10 cellular contexts compared by ENCODE assay signal in genomic region chr5:14440223-14440597, GRCh38.
A peak's percentile ranks its signal among the peaks of the same experiment; 100 is the strongest.
DNase-seq lines count a peak whose midpoint lies in the region; ATAC-seq and TF ChIP-seq lines count a peak whose summit lies in the region.
"Had no signal": no experiment of that assay in that cellular context is flagged by ENCODE, and none has a peak within 500 bp of the region (broad histone marks: within the 10 kb centered on the region; RNA-seq: fewer than 3 reads in every experiment).

No MANE protein-coding gene starts in this region.

- no peak overlapping the region for H3K4me3 ChIP-seq in SJSA1
- peak overlapping the region; percentile 54 to 66 (median 56) for H3K4me3 ChIP-seq in esophagus muscularis mucosa
- peak overlapping the region; percentile 48 to 53 for H3K4me3 ChIP-seq in tibial artery

- no peaks in the 10 kb centered on the region for H3K27me3 Mint-ChIP-seq in neural crest cell (ENCODE audit: low read depth)

- WGBS in esophagus muscularis mucosa = 35% methylated on average over 10 of the region's 10 CpGs

- H3K9me3 Mint-ChIP-seq in neural crest cell = no peaks in the 10 kb centered on the region

- no peak for TF ChIP-seq EP300 in esophagus muscularis mucosa (IDR thresholded peaks at IDR 0.05)

- peaks cover 24% of the 10 kb centered on the region for H3K36me3 Mint-ChIP-seq in neural crest cell (ENCODE audit: low read depth)

- H3K27ac ChIP-seq in SJSA1 (peak overlapping the region; percentile 70), esophagus muscularis mucosa (replicated peaks in 1 of 4) (peak overlapping the region; percentile 81 to 88 (median 85)), tibial artery (peak overlapping the region; percentile 47 to 52)

- DNase-seq in SJSA1 (ENCODE audit: low read depth in 1 of 2, low spot score in 2 of 2) (no peak), esophagus muscularis mucosa (ENCODE audit: extremely low spot score) (no peak), neural crest cell (ENCODE audit: low read depth, low spot score) (no peak), tibial artery (no peak), SW 1271 (lab: John Stamatoyannopoulos, UW) (no peak)
- DNase-seq: stimulated activated CD4-positive, alpha-beta T cell treated with anti-CD3 and anti-CD28 coated beads, Interleukin-12 subunit alpha, Interleukin-12 subunit beta, amount 100 ng/mL, for 4 hours; stimulated activated naive CD8-positive, alpha-beta T cell treated with anti-CD3 and anti-CD28 coated beads, Interleukin-15, Interleukin-2, amounts not matched to agents 100 U/mL and 50 U/mL, for 24 hours had no signal

- peak overlapping the region; percentile 6 for H3K27ac Mint-ChIP-seq in neural crest cell (ENCODE audit: unreplicated experiment)

- H3K4me1 ChIP-seq in SJSA1 (replicated peaks) = peaks cover 56% of the 10 kb centered on the region
- peaks cover 24 to 49% (median 46%) of the 10 kb centered on the region in 4 donors for H3K4me1 ChIP-seq in esophagus muscularis mucosa
- H3K4me1 ChIP-seq in tibial artery = peaks cover 0 to 43% (median 12%) of the 10 kb centered on the region in 4 donors

- H3K27me3 ChIP-seq in SJSA1 (replicated peaks) (no peaks in the 10 kb centered on the region), esophagus muscularis mucosa (no peaks in the 10 kb centered on the region), tibial artery (no peaks in the 10 kb centered on the region)

- ATAC-seq in GM18505 (IDR thresholded peaks at IDR 0.05; ENCODE audit: unreplicated experiment) (no peak), GM18519 (IDR thresholded peaks at IDR 0.05; ENCODE audit: low FRiP score, unreplicated experiment) (no peak), GM21360 (IDR thresholded peaks at IDR 0.05; ENCODE audit: unreplicated experiment) (no peak)
- ATAC-seq: stimulated activated naive CD8-positive, alpha-beta T cell treated with anti-CD3 and anti-CD28 coated beads, Interleukin-15, Interleukin-2, amounts not matched to agents 100 U/mL and 50 U/mL, for 24 hours had no signal

- H3K36me3 ChIP-seq in SJSA1 = peaks cover 34% of the 10 kb centered on the region
- H3K36me3 ChIP-seq in esophagus muscularis mucosa = peaks cover 0 to 8% (median 3%) of the 10 kb centered on the region in 4 donors
- H3K36me3 ChIP-seq in tibial artery = no peaks in the 10 kb centered on the region

- TF ChIP-seq POLR2A in esophagus muscularis mucosa (IDR thresholded peaks at IDR 0.05; ENCODE audit: low read depth) = no peak
- TF ChIP-seq POLR2A in GM18505 (IDR thresholded peaks at IDR 0.05; ENCODE audit: borderline replicate concordance, extremely low read depth, insufficient read depth, insufficient read length) = no peak

- peaks cover 78% of the 10 kb centered on the region for H3K4me1 Mint-ChIP-seq in neural crest cell

- H3K9me3 ChIP-seq in SJSA1 (replicated peaks) (no peaks in the 10 kb centered on the region), esophagus muscularis mucosa (no peaks in the 10 kb centered on the region), tibial artery (no peaks in the 10 kb centered on the region)

- H3K4me3 Mint-ChIP-seq in neural crest cell = peak overlapping the region; percentile 74

- TF ChIP-seq CTCF in esophagus muscularis mucosa (IDR thresholded peaks at IDR 0.05) (no peak), neural crest cell (conservative IDR thresholded peaks at IDR 0.05) (no peak), tibial artery (IDR thresholded peaks at IDR 0.05) (no peak)

- intact Hi-C loops in esophagus muscularis mucosa (cut with DNase I) = loop anchor here (5.0 kb wide), 1 partner anchor 33 kb away; no protein-coding TSS in a partner anchor
- intact Hi-C loops in tibial artery (cut with DNase I; ENCODE audit: low total_unique reads) = no loop called here
